In genomic region chr1:36239941-36240637, GRCh38 we compare ENCODE assay signal across 10 cellular contexts. TPM values are rescaled to one million over a fixed set of nuclear protein-coding genes. Genes with fewer than 3 reads are reported as not detected.
DNase-seq lines count a peak whose midpoint lies in the region; ATAC-seq, FAIRE-seq and TF ChIP-seq lines count a peak whose summit lies in the region.
"Had no signal": no experiment of that assay in that cellular context is flagged by ENCODE, and none has a peak within 500 bp of the region (broad histone marks: within the 10 kb centered on the region; RNA-seq: fewer than 3 reads in every experiment).

No MANE protein-coding gene starts in this region.

- no peaks in the 10 kb centered on the region for H3K9me3 Mint-ChIP-seq in dendritic cell treated with granulocyte-macrophage colony-stimulating factor and Interleukin-4, amounts not matched to agents 40 ng/mL and 50 ng/mL, for 4 days
- H3K9me3 Mint-ChIP-seq in activated T-helper 2 cell treated with anti-CD3 and anti-CD28 coated beads, Interferon-gamma antibody, Interleukin-2, Interleukin-4, amounts not matched to agents 10 μg/mL and 5 μg/mL and 100 μg/mL, durations not matched to agents 14 hours and 24 hours and 36 hours, result no peaks in the 10 kb centered on the region

- H3K4me3 Mint-ChIP-seq in dendritic cell treated with granulocyte-macrophage colony-stimulating factor and Interleukin-4, amounts not matched to agents 40 ng/mL and 50 ng/mL, for 4 days, result no peak overlapping the region
- H3K4me3 Mint-ChIP-seq in activated T-helper 2 cell treated with anti-CD3 and anti-CD28 coated beads, Interferon-gamma antibody, Interleukin-2, Interleukin-4, amounts not matched to agents 10 μg/mL and 5 μg/mL and 100 μg/mL, durations not matched to agents 14 hours and 24 hours and 36 hours (ENCODE audit: low read depth), result no peak overlapping the region

- no peaks in the 10 kb centered on the region for H3K27me3 Mint-ChIP-seq in dendritic cell treated with granulocyte-macrophage colony-stimulating factor and Interleukin-4, amounts not matched to agents 40 ng/mL and 50 ng/mL, for 4 days
- H3K27me3 Mint-ChIP-seq in activated T-helper 2 cell treated with anti-CD3 and anti-CD28 coated beads, Interferon-gamma antibody, Interleukin-2, Interleukin-4, amounts not matched to agents 10 μg/mL and 5 μg/mL and 100 μg/mL, durations not matched to agents 14 hours and 24 hours and 36 hours (ENCODE audit: low read depth), result no peaks in the 10 kb centered on the region

- ATAC-seq in HG03469 (IDR thresholded peaks at IDR 0.05; ENCODE audit: unreplicated experiment), result no peak

- intact Hi-C loops in dendritic cell treated with granulocyte-macrophage colony-stimulating factor and Interleukin-4, amounts not matched to agents 40 ng/mL and 50 ng/mL, for 4 days (cut with micrococcal nuclease), result no loop called here
- intact Hi-C loops in activated T-helper 2 cell treated with anti-CD3 and anti-CD28 coated beads, Interferon-gamma antibody, Interleukin-2, Interleukin-4, amounts not matched to agents 10 μg/mL and 5 μg/mL and 100 μg/mL, durations not matched to agents 14 hours and 24 hours and 36 hours (cut with micrococcal nuclease), result no loop called here

- H3K36me3 Mint-ChIP-seq in dendritic cell treated with granulocyte-macrophage colony-stimulating factor and Interleukin-4, amounts not matched to agents 40 ng/mL and 50 ng/mL, for 4 days (ENCODE audit: low read depth), result peaks cover 77% of the 10 kb centered on the region
- H3K36me3 Mint-ChIP-seq in activated T-helper 2 cell treated with anti-CD3 and anti-CD28 coated beads, Interferon-gamma antibody, Interleukin-2, Interleukin-4, amounts not matched to agents 10 μg/mL and 5 μg/mL and 100 μg/mL, durations not matched to agents 14 hours and 24 hours and 36 hours (ENCODE audit: low read depth), result peaks cover 52% of the 10 kb centered on the region

- TF ChIP-seq CTCF in 22Rv1 (IDR thresholded peaks at IDR 0.05) (no peak), brain microvascular endothelial cell (IDR thresholded peaks at IDR 0.05; ENCODE audit: low read depth, low read length, missing control alignments) (no peak)

- in situ Hi-C loops in brain microvascular endothelial cell (cut with HindIII; ENCODE audit: low pct_ligation_motif_present, low sequenced_read_pairs), result no loop called here

- H3K36me3 ChIP-seq in brain microvascular endothelial cell (replicated peaks), result peaks cover 24% of the 10 kb centered on the region

- H3K27ac Mint-ChIP-seq in dendritic cell treated with granulocyte-macrophage colony-stimulating factor and Interleukin-4, amounts not matched to agents 40 ng/mL and 50 ng/mL, for 4 days, result peak overlapping the region; percentile 60
- no peak overlapping the region for H3K27ac Mint-ChIP-seq in activated T-helper 2 cell treated with anti-CD3 and anti-CD28 coated beads, Interferon-gamma antibody, Interleukin-2, Interleukin-4, amounts not matched to agents 10 μg/mL and 5 μg/mL and 100 μg/mL, durations not matched to agents 14 hours and 24 hours and 36 hours

- H3K27ac ChIP-seq in 22Rv1, result peak overlapping the region; percentile 58
- no peak overlapping the region for H3K27ac ChIP-seq in brain microvascular endothelial cell

- FAIRE-seq in frontal cortex (lab: Jason Lieb, UNC), result no peak

- DNase-seq in NCI-H146 treated with DMSO at 0.1 percent for 48 hours (lab: John Stamatoyannopoulos, UW; ENCODE audit: unreplicated experiment), result peak; percentile 10
- peak; percentile 25 for DNase-seq in medulla oblongata (ENCODE audit: extremely low spot score)
- DNase-seq in activated T-helper 2 cell treated with anti-CD3 and anti-CD28 coated beads, Interferon-gamma antibody, Interleukin-2, Interleukin-4, amounts not matched to agents 10 μg/mL and 5 μg/mL and 100 μg/mL, durations not matched to agents 14 hours and 24 hours and 36 hours (ENCODE audit: low spot score), result no peak
- DNase-seq in frontal cortex (ENCODE audit: low spot score in 2 of 2), result no peak
- DNase-seq in brain microvascular endothelial cell, result no peak
- DNase-seq: activated CD4-positive, alpha-beta T cell treated with anti-CD3 and anti-CD28 coated beads for 48 hours; effector CD4-positive, alpha-beta T cell had no signal

- peaks cover 37% of the 10 kb centered on the region for H3K4me1 Mint-ChIP-seq in dendritic cell treated with granulocyte-macrophage colony-stimulating factor and Interleukin-4, amounts not matched to agents 40 ng/mL and 50 ng/mL, for 4 days (ENCODE audit: low read depth)
- H3K4me1 Mint-ChIP-seq in activated T-helper 2 cell treated with anti-CD3 and anti-CD28 coated beads, Interferon-gamma antibody, Interleukin-2, Interleukin-4, amounts not matched to agents 10 μg/mL and 5 μg/mL and 100 μg/mL, durations not matched to agents 14 hours and 24 hours and 36 hours (ENCODE audit: low read depth), result peaks cover 12% of the 10 kb centered on the region

- H3K4me3 ChIP-seq in brain microvascular endothelial cell (ENCODE audit: low read depth, low read length), result no peak overlapping the region

- H3K27me3 ChIP-seq in brain microvascular endothelial cell (replicated peaks), result no peaks in the 10 kb centered on the region

RNA-seq across cellular contexts. Expression of gene THRAP3, which starts 15.8 kb away (rescaled TPM):
- 159 and 164 TPM in 2 replicates for total RNA-seq in activated T-helper 2 cell treated with anti-CD3 and anti-CD28 coated beads, Interferon-gamma antibody, Interleukin-2, Interleukin-4, amounts not matched to agents 10 μg/mL and 5 μg/mL and 100 μg/mL, durations not matched to agents 14 hours and 24 hours and 36 hours
- 80.3 TPM for total RNA-seq in frontal cortex

Comparison
In these comparisons a context has a peak if more than half of its experiments do, and no peak if none do; other contexts are left out.
1. DNase-seq: peak in NCI-H146 treated with DMSO at 0.1 percent for 48 hours (single experiment) and medulla oblongata (single experiment); none in activated T-helper 2 cell treated with anti-CD3 and anti-CD28 coated beads, Interferon-gamma antibody, Interleukin-2, Interleukin-4, amounts not matched to agents 10 μg/mL and 5 μg/mL and 100 μg/mL, durations not matched to agents 14 hours and 24 hours and 36 hours (single experiment), frontal cortex (0 of 2) and brain microvascular endothelial cell (single experiment).